Comparison of ENCODE assay signal across 8 cellular contexts in the genomic region with DNA sequence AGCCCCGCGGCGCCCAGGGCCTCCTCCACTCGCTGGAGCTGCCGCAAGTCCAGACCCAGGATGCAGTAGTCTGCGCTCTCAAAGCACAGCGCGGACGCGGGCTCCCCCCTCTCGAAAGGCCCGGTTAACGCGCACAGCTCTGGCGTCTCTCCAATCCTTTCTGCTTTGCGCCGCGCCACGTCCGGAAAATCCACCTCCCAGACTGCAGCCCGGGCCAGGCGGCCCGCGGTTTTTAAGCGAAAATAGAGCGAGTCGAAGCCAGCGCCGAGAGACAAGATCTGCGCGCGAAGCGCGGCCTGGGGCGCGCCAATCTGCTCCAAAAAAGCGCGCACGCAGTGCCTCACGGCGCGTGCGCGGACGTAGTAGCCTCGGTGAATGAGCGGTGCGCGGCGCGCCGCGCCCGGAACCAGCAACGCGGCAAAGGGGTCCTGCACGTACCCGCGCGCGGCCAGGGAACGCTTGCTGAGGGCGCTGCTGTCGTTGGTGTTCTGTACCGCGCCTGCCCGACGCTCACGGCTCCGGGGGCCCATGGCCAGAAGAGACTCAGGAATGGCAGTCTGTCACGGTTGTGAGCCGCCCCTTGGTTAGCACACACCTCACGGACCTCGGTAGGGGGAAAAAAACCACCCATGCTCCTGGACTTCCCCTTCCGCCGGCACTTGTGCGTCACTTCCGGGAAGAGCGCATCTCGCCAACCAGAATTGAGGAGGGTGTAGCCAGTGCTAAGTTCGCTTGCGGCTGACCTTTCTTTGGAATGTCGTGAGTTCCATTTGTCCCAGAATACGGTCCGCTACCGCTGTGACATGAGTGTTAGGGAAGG. TPM values are rescaled to one million over a fixed set of nuclear protein-coding genes. Genes with fewer than 3 reads are reported as not detected.
DNase-seq lines count a peak whose midpoint lies in the region; ATAC-seq and TF ChIP-seq lines count a peak whose summit lies in the region.

A gene with protein sequence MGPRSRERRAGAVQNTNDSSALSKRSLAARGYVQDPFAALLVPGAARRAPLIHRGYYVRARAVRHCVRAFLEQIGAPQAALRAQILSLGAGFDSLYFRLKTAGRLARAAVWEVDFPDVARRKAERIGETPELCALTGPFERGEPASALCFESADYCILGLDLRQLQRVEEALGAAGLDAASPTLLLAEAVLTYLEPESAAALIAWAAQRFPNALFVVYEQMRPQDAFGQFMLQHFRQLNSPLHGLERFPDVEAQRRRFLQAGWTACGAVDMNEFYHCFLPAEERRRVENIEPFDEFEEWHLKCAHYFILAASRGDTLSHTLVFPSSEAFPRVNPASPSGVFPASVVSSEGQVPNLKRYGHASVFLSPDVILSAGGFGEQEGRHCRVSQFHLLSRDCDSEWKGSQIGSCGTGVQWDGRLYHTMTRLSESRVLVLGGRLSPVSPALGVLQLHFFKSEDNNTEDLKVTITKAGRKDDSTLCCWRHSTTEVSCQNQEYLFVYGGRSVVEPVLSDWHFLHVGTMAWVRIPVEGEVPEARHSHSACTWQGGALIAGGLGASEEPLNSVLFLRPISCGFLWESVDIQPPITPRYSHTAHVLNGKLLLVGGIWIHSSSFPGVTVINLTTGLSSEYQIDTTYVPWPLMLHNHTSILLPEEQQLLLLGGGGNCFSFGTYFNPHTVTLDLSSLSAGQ (minus strand): TSS at position 614 of the 820 bp plus-strand sequence. CDS start 84 bp downstream, at position 530.

- no peaks in the 10 kb centered on the region for H3K9me3 ChIP-seq in HUES64 (ENCODE audit: insufficient read depth, low read depth, low read length)
- H3K9me3 ChIP-seq in OCI-LY3 (ENCODE audit: insufficient read depth, low read length), result no peaks in the 10 kb centered on the region

- peak within 1 kb of the TSS; percentile 25 for H3K4me2 ChIP-seq in OCI-LY3 (ENCODE audit: low read length)

- peak within 1 kb of the TSS; percentile 89 for H3K9ac ChIP-seq in HUES64 (ENCODE audit: low read depth, low read length)
- no peak within 1 kb of the TSS for H3K9ac ChIP-seq in OCI-LY3 (ENCODE audit: low read length)

- peak within 1 kb of the TSS; percentile 76; the same call in 1 of the 2 replicates for H2AFZ ChIP-seq in OCI-LY3 (ENCODE audit: low read depth, low read length)

- DNase-seq in Caki2 (ENCODE audit: low read depth) (peak; percentile 94), endothelial cell (ENCODE audit: low spot score) (peak; percentile 73), mesothelial cell of epicardium (ENCODE audit: low spot score in 2 of 2, unreplicated experiment in 2 of 2) (peak; percentile 73 to 84)
- peak; percentile 91 for DNase-seq in activated CD8-positive, alpha-beta memory T cell treated with anti-CD3 and anti-CD28 coated beads, Interleukin-2, amount 50 U/mL, for 48 hours
- DNase-seq in stimulated activated CD8-positive, alpha-beta memory T cell treated with anti-CD3 and anti-CD28 coated beads, Interleukin-15, amount 100 ng/mL, for 4 hours (ENCODE audit: low read depth in 2 of 2), result peak; percentile 82 to 85

- WGBS in HUES64, result under 1% methylated on average over 86 of the region's 86 CpGs

- peak within 1 kb of the TSS; percentile 84 for H3K27ac Mint-ChIP-seq in endothelial cell (ENCODE audit: unreplicated experiment)
- H3K27ac Mint-ChIP-seq in mesothelial cell of epicardium, result peak within 1 kb of the TSS; percentile 98

- H3K27ac ChIP-seq in HUES64 (ENCODE audit: low read depth, low read length) (peak within 1 kb of the TSS; percentile 90), OCI-LY3 (ENCODE audit: low read length) (no peak within 1 kb of the TSS)

- H3K27me3 ChIP-seq in HUES64 (ENCODE audit: insufficient read depth, low read length) (no peaks in the 10 kb centered on the region; the same call in 1 of the 2 replicates), OCI-LY3 (ENCODE audit: low read depth, low read length) (no peaks in the 10 kb centered on the region)

- H3K4me1 Mint-ChIP-seq in endothelial cell (ENCODE audit: unreplicated experiment), result peaks cover 34% of the 10 kb centered on the region
- peaks cover 35% of the 10 kb centered on the region for H3K4me1 Mint-ChIP-seq in mesothelial cell of epicardium

- peak; percentile 82 for ATAC-seq in GM21423 (IDR thresholded peaks at IDR 0.05; ENCODE audit: unreplicated experiment)

- H3K9me3 Mint-ChIP-seq in endothelial cell (ENCODE audit: unreplicated experiment) (no peaks in the 10 kb centered on the region), mesothelial cell of epicardium (no peaks in the 10 kb centered on the region)

- H3K4me1 ChIP-seq in HUES64 (ENCODE audit: insufficient read depth, low read length) (peaks cover 9% of the 10 kb centered on the region; the same call in 1 of the 2 replicates), OCI-LY3 (ENCODE audit: low read length) (peaks cover 6% of the 10 kb centered on the region)

- H3K36me3 Mint-ChIP-seq in endothelial cell (ENCODE audit: low read depth, unreplicated experiment) (peaks cover 10% of the 10 kb centered on the region), mesothelial cell of epicardium (peaks cover 8% of the 10 kb centered on the region)

- no peak for TF ChIP-seq CTCF in OCI-LY3 (IDR thresholded peaks at IDR 0.05; ENCODE audit: low read depth, low read length)
- no peak for TF ChIP-seq CTCF in endothelial cell (IDR thresholded peaks at IDR 0.05; ENCODE audit: unreplicated experiment)
- TF ChIP-seq CTCF in mesothelial cell of epicardium (IDR thresholded peaks at IDR 0.05; ENCODE audit: unreplicated experiment), result no peak

- H3K27me3 Mint-ChIP-seq in endothelial cell (ENCODE audit: unreplicated experiment), result peaks cover 3% of the 10 kb centered on the region
- H3K27me3 Mint-ChIP-seq in mesothelial cell of epicardium (ENCODE audit: low read depth), result peaks cover 4% of the 10 kb centered on the region

- H3K4me3 ChIP-seq in HUES64 (ENCODE audit: low read length) (peak within 1 kb of the TSS; percentile 76), OCI-LY3 (ENCODE audit: low read length) (peak within 1 kb of the TSS; percentile 60)

- H3K79me2 ChIP-seq in OCI-LY3 (ENCODE audit: low read length), result no peaks in the 10 kb centered on the region

- H3K4me3 Mint-ChIP-seq in endothelial cell (ENCODE audit: unreplicated experiment), result peak within 1 kb of the TSS; percentile 92
- peak within 1 kb of the TSS; percentile 92 for H3K4me3 Mint-ChIP-seq in mesothelial cell of epicardium

- peaks cover 27% of the 10 kb centered on the region for H3K36me3 ChIP-seq in HUES64 (ENCODE audit: insufficient read depth, low read length)
- H3K36me3 ChIP-seq in OCI-LY3 (replicated peaks; ENCODE audit: low read depth, low read length), result no peaks in the 10 kb centered on the region

- H4K20me1 ChIP-seq in OCI-LY3 (ENCODE audit: insufficient read depth, low read length), result no peaks in the 10 kb centered on the region

- in situ Hi-C loops in Caki2 (cut with HindIII; ENCODE audit: low pct_unique_long_range_greater_than_20kb, low sequenced_read_pairs), result no loop called here

RNA-seq across cellular contexts. Expression of the gene that starts here (rescaled TPM):
- 6.0 and 8.3 TPM in 2 replicates for total RNA-seq in Caki2 (2014; rRNA removed; shearing (Covaris generic); ENCODE audit: low replicate concordance)
- 10.2 TPM for polyA plus RNA-seq in HUES64 (2013, experiment 1 of 2)
- 10.7 TPM for polyA plus RNA-seq in HUES64 (2013, experiment 2 of 2)
- total RNA-seq in endothelial cell (ENCODE audit: unreplicated experiment) (9.6 TPM), mesothelial cell of epicardium (9.8 to 10.0 TPM (median 9.9 TPM) in 3 replicates)
